21 cellular contexts compared by ENCODE assay signal in the genomic region with DNA sequence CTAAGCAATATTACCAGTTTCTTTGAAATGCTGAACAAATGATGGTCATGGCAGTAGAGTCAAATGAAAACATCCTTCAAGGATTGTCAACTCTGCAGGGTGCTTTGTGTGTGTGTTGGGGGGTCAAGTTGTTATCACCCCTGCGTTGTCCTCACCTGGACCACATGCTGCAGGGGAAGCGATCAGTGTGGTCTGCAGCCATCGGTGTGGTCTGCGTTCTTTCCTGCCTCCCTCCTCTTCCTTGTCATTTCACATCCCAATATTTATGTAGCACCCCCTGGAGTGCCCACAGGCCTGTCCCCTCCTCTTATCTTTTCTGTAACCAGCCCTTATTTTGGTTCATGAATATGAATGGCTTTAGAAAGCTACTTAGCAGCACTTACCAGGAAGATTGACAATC. TPM values are rescaled to one million over a fixed set of nuclear protein-coding genes. Genes with fewer than 3 reads are reported as not detected.
DNase-seq lines count a peak whose midpoint lies in the region; ATAC-seq and TF ChIP-seq lines count a peak whose summit lies in the region.
"Had no signal": no experiment of that assay in that cellular context is flagged by ENCODE, and none has a peak within 500 bp of the region (broad histone marks: within the 10 kb centered on the region; RNA-seq: fewer than 3 reads in every experiment).

No MANE protein-coding gene starts in this region.

- peaks cover 11% of the 10 kb centered on the region for H3K36me3 ChIP-seq in A673 (ENCODE audit: insufficient read depth, low read length, poor library complexity, severe bottlenecking)
- peaks cover 49% of the 10 kb centered on the region for H3K36me3 ChIP-seq in CD4-positive, CD25-positive, alpha-beta regulatory T cell (ENCODE audit: control insufficient read depth, insufficient read depth, low read length)
- peaks cover 0 to 29% (median 6%) of the 10 kb centered on the region in 3 experiments for H3K36me3 ChIP-seq in naive thymus-derived CD4-positive, alpha-beta T cell (ENCODE audit: control insufficient read depth in 2 of 3, insufficient read depth in 3 of 3, low read length in 3 of 3)

- POLR2A ChIA-PET in A673 (lab: Charles Lee; ENCODE audit: low non-redundant PET), result no interaction called here
- POLR2A ChIA-PET in naive thymus-derived CD4-positive, alpha-beta T cell (lab: Charles Lee), result no interaction called here

- no peak overlapping the region for H3K4me3 Mint-ChIP-seq in CD4-positive, CD25-positive, alpha-beta regulatory T cell
- H3K4me3 Mint-ChIP-seq in activated T-helper 17 cell treated with anti-CD3 and anti-CD28 coated beads, Interleukin-2, amount 50 U/mL, for 72 hours, result no peak overlapping the region
- H3K4me3 Mint-ChIP-seq in naive thymus-derived CD4-positive, alpha-beta T cell, result peak overlapping the region in 2 of 10 donors; percentile 10 to 24
- H3K4me3 Mint-ChIP-seq: HFFc6 had no signal

- peak overlapping the region; percentile 38 to 65 (median 54) for H3K27ac Mint-ChIP-seq in CD4-positive, CD25-positive, alpha-beta regulatory T cell
- H3K27ac Mint-ChIP-seq in activated T-helper 17 cell treated with anti-CD3 and anti-CD28 coated beads, Interleukin-2, amount 50 U/mL, for 72 hours, result peak overlapping the region; percentile 41
- peak overlapping the region in 8 of 9 donors; percentile 43 to 94 (median 75) for H3K27ac Mint-ChIP-seq in naive thymus-derived CD4-positive, alpha-beta T cell
- H3K27ac Mint-ChIP-seq: HFFc6 had no signal

- H3K4me3 ChIP-seq in A673 (ENCODE audit: low read depth, low read length, poor library complexity, severe bottlenecking) (no peak overlapping the region), coronary artery (no peak overlapping the region)
- no peak overlapping the region for H3K4me3 ChIP-seq in CD4-positive, CD25-positive, alpha-beta regulatory T cell (ENCODE audit: low read depth, low read length)
- H3K4me3 ChIP-seq in naive thymus-derived CD4-positive, alpha-beta T cell (ENCODE audit: low read length), result no peak overlapping the region
- H3K4me3 ChIP-seq: left lung, Peyer's patch, psoas muscle had no signal

- H3K27ac ChIP-seq in A673 (ENCODE audit: low read depth, low read length, poor library complexity, severe bottlenecking) (no peak overlapping the region), coronary artery (no peak overlapping the region)
- no peak overlapping the region for H3K27ac ChIP-seq in CD4-positive, CD25-positive, alpha-beta regulatory T cell (ENCODE audit: insufficient read depth, low read length, poor library complexity, severe bottlenecking)
- no peak overlapping the region for H3K27ac ChIP-seq in naive thymus-derived CD4-positive, alpha-beta T cell (ENCODE audit: low read depth, low read length)
- H3K27ac ChIP-seq: left lung, Peyer's patch, psoas muscle had no signal

- intact Hi-C loops in A673 (cut with micrococcal nuclease; ENCODE audit: unreplicated experiment), result no loop called here
- intact Hi-C loops in naive thymus-derived CD4-positive, alpha-beta T cell (cut with micrococcal nuclease), result no loop called here

- DNase-seq in A673 (ENCODE audit: low spot score), result peak; percentile 23
- no peak for DNase-seq in CD4-positive, CD25-positive, alpha-beta regulatory T cell
- no peak for DNase-seq in naive thymus-derived CD4-positive, alpha-beta T cell
- DNase-seq in coronary artery (ENCODE audit: low spot score), result no peak
- no peak for DNase-seq in NCI-H1930 (lab: John Stamatoyannopoulos, UW)
- DNase-seq: activated CD4-positive, alpha-beta T cell treated with anti-CD3 and anti-CD28 coated beads for 48 hours; activated effector memory CD4-positive, alpha-beta T cell treated with anti-CD3 and anti-CD28 coated beads, Interleukin-2, amount 50 U/mL, for 16 hours; anterior cingulate cortex; central memory CD4-positive, alpha-beta T cell; erythroblast; foreskin fibroblast; HFFc6; left lung; midbrain; NCI-H1048; NCI-H2081 treated with DMSO at 0.1 percent for 48 hours; NCI-H524; Peyer's patch; psoas muscle had no signal

- TF ChIP-seq CTCF in A673 (conservative IDR thresholded peaks at IDR 0.05; ENCODE audit: low read depth, low read length), result no peak
- no peak for TF ChIP-seq CTCF in coronary artery (IDR thresholded peaks at IDR 0.05)

- H3K27me3 Mint-ChIP-seq in CD4-positive, CD25-positive, alpha-beta regulatory T cell, result no peaks in the 10 kb centered on the region
- no peaks in the 10 kb centered on the region for H3K27me3 Mint-ChIP-seq in activated T-helper 17 cell treated with anti-CD3 and anti-CD28 coated beads, Interleukin-2, amount 50 U/mL, for 72 hours
- no peaks in the 10 kb centered on the region for H3K27me3 Mint-ChIP-seq in naive thymus-derived CD4-positive, alpha-beta T cell

- BruUV-seq in A673 (replicated peaks; lab: Mats Ljungman, UMichigan), result no TSS peak

- no peaks in the 10 kb centered on the region for H3K9me3 ChIP-seq in A673 (ENCODE audit: low read depth, low read length, poor library complexity, severe bottlenecking)
- H3K9me3 ChIP-seq in CD4-positive, CD25-positive, alpha-beta regulatory T cell (ENCODE audit: control insufficient read depth in 2 of 2, low read length in 2 of 2), result no peaks in the 10 kb centered on the region
- H3K9me3 ChIP-seq in naive thymus-derived CD4-positive, alpha-beta T cell (ENCODE audit: control insufficient read depth in 2 of 3, low read length in 3 of 3), result no peaks in the 10 kb centered on the region
- H3K9me3 ChIP-seq: left lung, Peyer's patch, psoas muscle had no signal

- H3K4me1 Mint-ChIP-seq in CD4-positive, CD25-positive, alpha-beta regulatory T cell, result peaks cover 16 to 61% (median 49%) of the 10 kb centered on the region in 4 donors
- peaks cover 31% of the 10 kb centered on the region for H3K4me1 Mint-ChIP-seq in activated T-helper 17 cell treated with anti-CD3 and anti-CD28 coated beads, Interleukin-2, amount 50 U/mL, for 72 hours
- peaks cover 18 to 62% (median 43%) of the 10 kb centered on the region in 7 donors for H3K4me1 Mint-ChIP-seq in naive thymus-derived CD4-positive, alpha-beta T cell

- no peaks in the 10 kb centered on the region for H3K27me3 ChIP-seq in A673 (replicated peaks; ENCODE audit: insufficient read depth, low read depth, low read length, poor library complexity)
- no peaks in the 10 kb centered on the region for H3K27me3 ChIP-seq in CD4-positive, CD25-positive, alpha-beta regulatory T cell (ENCODE audit: control insufficient read depth, insufficient read depth, low read length)
- H3K27me3 ChIP-seq in naive thymus-derived CD4-positive, alpha-beta T cell (ENCODE audit: control insufficient read depth in 2 of 2, insufficient read depth in 2 of 2, low read length in 2 of 2), result no peaks in the 10 kb centered on the region
- H3K27me3 ChIP-seq: left lung, Peyer's patch had no signal

- H3K9me3 Mint-ChIP-seq in CD4-positive, CD25-positive, alpha-beta regulatory T cell, result no peaks in the 10 kb centered on the region
- H3K9me3 Mint-ChIP-seq in activated T-helper 17 cell treated with anti-CD3 and anti-CD28 coated beads, Interleukin-2, amount 50 U/mL, for 72 hours, result no peaks in the 10 kb centered on the region
- no peaks in the 10 kb centered on the region for H3K9me3 Mint-ChIP-seq in naive thymus-derived CD4-positive, alpha-beta T cell
- H3K9me3 Mint-ChIP-seq: HFFc6 had no signal

- peaks cover 46% of the 10 kb centered on the region for H3K36me3 Mint-ChIP-seq in CD4-positive, CD25-positive, alpha-beta regulatory T cell
- peaks cover 87% of the 10 kb centered on the region for H3K36me3 Mint-ChIP-seq in activated T-helper 17 cell treated with anti-CD3 and anti-CD28 coated beads, Interleukin-2, amount 50 U/mL, for 72 hours (ENCODE audit: low read depth)
- H3K36me3 Mint-ChIP-seq in naive thymus-derived CD4-positive, alpha-beta T cell, result peaks cover 14 to 40% (median 18%) of the 10 kb centered on the region in 5 donors

- ATAC-seq in CD4-positive, CD25-positive, alpha-beta regulatory T cell (ENCODE audit: low read depth in 2 of 2), result no peak
- ATAC-seq in activated T-helper 17 cell treated with anti-CD3 and anti-CD28 coated beads, Interleukin-2, amount 50 U/mL, for 72 hours (replicated peaks), result no peak
- no peak for ATAC-seq in naive thymus-derived CD4-positive, alpha-beta T cell
- ATAC-seq in GM19452 (IDR thresholded peaks at IDR 0.05; ENCODE audit: unreplicated experiment), result no peak
- ATAC-seq: psoas muscle had no signal

- H3K4me1 ChIP-seq in A673 (ENCODE audit: insufficient read depth, low read length, poor library complexity, severe bottlenecking), result peaks cover 7% of the 10 kb centered on the region
- H3K4me1 ChIP-seq in CD4-positive, CD25-positive, alpha-beta regulatory T cell (ENCODE audit: control insufficient read depth, insufficient read depth, low read length, poor library complexity, severe bottlenecking), result no peaks in the 10 kb centered on the region
- peaks cover 0 to 8% of the 10 kb centered on the region in 2 donors for H3K4me1 ChIP-seq in naive thymus-derived CD4-positive, alpha-beta T cell (ENCODE audit: control insufficient read depth in 2 of 2, insufficient read depth in 2 of 2, low read length in 2 of 2)
- H3K4me1 ChIP-seq: left lung, Peyer's patch had no signal

- CTCF ChIA-PET in A673 (lab: Charles Lee), result no interaction called here
- CTCF ChIA-PET in naive thymus-derived CD4-positive, alpha-beta T cell (lab: Charles Lee), result interaction anchor here (0.8 kb wide), 1 partner anchor 32 kb away, joined by 4 read pairs; no protein-coding TSS in a partner anchor

RNA-seq across cellular contexts. Expression of a gene that starts 38.9 kb away (rescaled TPM):
- 60.3 and 70.4 TPM in 2 replicates for total RNA-seq in A673 (2021)
- total RNA-seq in CD4-positive, CD25-positive, alpha-beta regulatory T cell, result 118 TPM
- 100 to 1,000 TPM; 200 to 279 (median 220) TPM for polyA plus RNA-seq in CD4-positive, CD25-positive, alpha-beta regulatory T cell
- total RNA-seq in activated T-helper 17 cell treated with anti-CD3 and anti-CD28 coated beads, Interleukin-2, amount 50 U/mL, for 72 hours, result 100 to 1,000 TPM; 111 to 114 TPM
- total RNA-seq in naive thymus-derived CD4-positive, alpha-beta T cell, result 100 to 1,000 TPM in 2 of 5 experiments, 10 to 100 TPM in 3; 69.5 to 134 (median 92.4) TPM
- 100 to 1,000 TPM; 128 to 135 TPM for polyA plus RNA-seq in naive thymus-derived CD4-positive, alpha-beta T cell
